10 cellular contexts compared by ENCODE assay signal in genomic region chr20:23085415-23086055, GRCh38. TPM values are rescaled to one million over a fixed set of nuclear protein-coding genes. Genes with fewer than 3 reads are reported as not detected.
DNase-seq lines count a peak whose midpoint lies in the region; ATAC-seq, FAIRE-seq and TF ChIP-seq lines count a peak whose summit lies in the region.
"Had no signal": no experiment of that assay in that cellular context is flagged by ENCODE, and none has a peak within 500 bp of the region (broad histone marks: within the 10 kb centered on the region; RNA-seq: fewer than 3 reads in every experiment).

No MANE protein-coding gene starts in this region.

- peaks cover 24% of the 10 kb centered on the region for H3K4me1 Mint-ChIP-seq in activated T-helper 2 cell treated with anti-CD3 and anti-CD28 coated beads, Interferon-gamma antibody, Interleukin-2, Interleukin-4, amounts not matched to agents 10 μg/mL and 5 μg/mL and 100 μg/mL, durations not matched to agents 14 hours and 24 hours and 36 hours (ENCODE audit: low read depth)
- H3K4me1 Mint-ChIP-seq in CD8-positive, alpha-beta T cell (ENCODE audit: low read depth), result peaks cover 6% of the 10 kb centered on the region

- CTCF ChIA-PET in HEK293 (lab: Yijun Ruan, JAX), result interaction anchor here (0.6 kb wide), 1 partner anchor 55 kb away, joined by 4 read pairs; no protein-coding TSS in a partner anchor
- CTCF ChIA-PET in CD8-positive, alpha-beta T cell (lab: Charles Lee), result no interaction called here

- intact Hi-C loops in activated T-helper 2 cell treated with anti-CD3 and anti-CD28 coated beads, Interferon-gamma antibody, Interleukin-2, Interleukin-4, amounts not matched to agents 10 μg/mL and 5 μg/mL and 100 μg/mL, durations not matched to agents 14 hours and 24 hours and 36 hours (cut with micrococcal nuclease), result no loop called here
- intact Hi-C loops in kidney (cut with DNase I), result no loop called here
- intact Hi-C loops in CD8-positive, alpha-beta T cell (cut with DNase I, micrococcal nuclease), result no loop called here

- H3K9ac ChIP-seq in kidney (ENCODE audit: low read length in 2 of 2), result peak overlapping the region in 1 of 2 donors; percentile 53

- no peaks in the 10 kb centered on the region for H3K36me3 Mint-ChIP-seq in activated T-helper 2 cell treated with anti-CD3 and anti-CD28 coated beads, Interferon-gamma antibody, Interleukin-2, Interleukin-4, amounts not matched to agents 10 μg/mL and 5 μg/mL and 100 μg/mL, durations not matched to agents 14 hours and 24 hours and 36 hours (ENCODE audit: low read depth)
- H3K36me3 Mint-ChIP-seq in CD8-positive, alpha-beta T cell, result no peaks in the 10 kb centered on the region

- H3K36me3 ChIP-seq in HEK293 (ENCODE audit: control insufficient read depth in 2 of 2, insufficient read depth in 1 of 2, low read length in 2 of 2) (no peaks in the 10 kb centered on the region), kidney (ENCODE audit: control insufficient read depth in 1 of 2, insufficient read depth in 2 of 2, low read length in 2 of 2) (no peaks in the 10 kb centered on the region)
- H3K36me3 ChIP-seq in CD8-positive, alpha-beta T cell (ENCODE audit: insufficient read depth, low read length), result no peaks in the 10 kb centered on the region

- TF ChIP-seq CTCF in HEK293 (tag by site-specific recombination; IDR thresholded peaks at IDR 0.05) (no peak), kidney (IDR thresholded peaks at IDR 0.05; ENCODE audit: borderline replicate concordance, extremely low read depth, insufficient read depth) (no peak)
- TF ChIP-seq CTCF in CD8-positive, alpha-beta T cell (IDR thresholded peaks at IDR 0.05), result no peak

- H3K9me3 ChIP-seq in HEK293 (ENCODE audit: control insufficient read depth, insufficient read depth, low read depth, low read length), result no peaks in the 10 kb centered on the region
- no peaks in the 10 kb centered on the region for H3K9me3 ChIP-seq in kidney (ENCODE audit: control insufficient read depth in 1 of 2, low read length in 2 of 2)
- no peaks in the 10 kb centered on the region for H3K9me3 ChIP-seq in CD8-positive, alpha-beta T cell (ENCODE audit: low read length)

- peaks cover 4% of the 10 kb centered on the region for H3K27me3 Mint-ChIP-seq in activated T-helper 2 cell treated with anti-CD3 and anti-CD28 coated beads, Interferon-gamma antibody, Interleukin-2, Interleukin-4, amounts not matched to agents 10 μg/mL and 5 μg/mL and 100 μg/mL, durations not matched to agents 14 hours and 24 hours and 36 hours (ENCODE audit: low read depth)
- no peaks in the 10 kb centered on the region for H3K27me3 Mint-ChIP-seq in CD8-positive, alpha-beta T cell (ENCODE audit: low read depth)

- POLR2A ChIA-PET in HEK293 (lab: Yijun Ruan, JAX), result no interaction called here
- POLR2A ChIA-PET in CD8-positive, alpha-beta T cell (lab: Charles Lee), result no interaction called here

- no peak overlapping the region for H3K27ac Mint-ChIP-seq in activated T-helper 2 cell treated with anti-CD3 and anti-CD28 coated beads, Interferon-gamma antibody, Interleukin-2, Interleukin-4, amounts not matched to agents 10 μg/mL and 5 μg/mL and 100 μg/mL, durations not matched to agents 14 hours and 24 hours and 36 hours
- no peak overlapping the region for H3K27ac Mint-ChIP-seq in CD8-positive, alpha-beta T cell

- H3K4me1 ChIP-seq in HEK293 (ENCODE audit: control insufficient read depth, insufficient read depth, low read length) (no peaks in the 10 kb centered on the region), kidney (ENCODE audit: control insufficient read depth in 1 of 2, insufficient read depth in 1 of 2, low read depth in 1 of 2, low read length in 2 of 2) (peaks cover 0 to 7% of the 10 kb centered on the region in 2 donors)
- H3K4me1 ChIP-seq in CD8-positive, alpha-beta T cell (ENCODE audit: insufficient read depth, low read length), result no peaks in the 10 kb centered on the region

- H3K4me3 ChIP-seq in HEK293 (ENCODE audit: low read depth, low read length) (no peak overlapping the region), kidney (ENCODE audit: low read length in 2 of 2) (peak overlapping the region; percentile 36 to 53)
- no peak overlapping the region for H3K4me3 ChIP-seq in CD8-positive, alpha-beta T cell (ENCODE audit: low read depth, low read length)

- no peak for DNase-seq in activated T-helper 2 cell treated with anti-CD3 and anti-CD28 coated beads, Interferon-gamma antibody, Interleukin-2, Interleukin-4, amounts not matched to agents 10 μg/mL and 5 μg/mL and 100 μg/mL, durations not matched to agents 14 hours and 24 hours and 36 hours (ENCODE audit: low spot score)
- DNase-seq in kidney (no peak), substantia nigra (lab: John Stamatoyannopoulos, UW) (no peak), NCI-H1092 treated with DMSO at 0.1 percent for 48 hours (lab: John Stamatoyannopoulos, UW) (no peak), midbrain (lab: John Stamatoyannopoulos, UW) (no peak)
- no peak for DNase-seq in CD8-positive, alpha-beta T cell
- DNase-seq: DMS 273 treated with DMSO at 0.1 percent for 48 hours, NCI-H187 had no signal

- no peak for FAIRE-seq in kidney (lab: Jason Lieb, UNC)

- no peaks in the 10 kb centered on the region for H3K27me3 ChIP-seq in CD8-positive, alpha-beta T cell (ENCODE audit: insufficient read depth, low read length)

- H3K9me3 Mint-ChIP-seq in activated T-helper 2 cell treated with anti-CD3 and anti-CD28 coated beads, Interferon-gamma antibody, Interleukin-2, Interleukin-4, amounts not matched to agents 10 μg/mL and 5 μg/mL and 100 μg/mL, durations not matched to agents 14 hours and 24 hours and 36 hours, result no peaks in the 10 kb centered on the region
- no peaks in the 10 kb centered on the region for H3K9me3 Mint-ChIP-seq in CD8-positive, alpha-beta T cell

- peak overlapping the region; percentile 26 for H3K4me3 Mint-ChIP-seq in activated T-helper 2 cell treated with anti-CD3 and anti-CD28 coated beads, Interferon-gamma antibody, Interleukin-2, Interleukin-4, amounts not matched to agents 10 μg/mL and 5 μg/mL and 100 μg/mL, durations not matched to agents 14 hours and 24 hours and 36 hours (ENCODE audit: low read depth)
- no peak overlapping the region for H3K4me3 Mint-ChIP-seq in CD8-positive, alpha-beta T cell

- H3K27ac ChIP-seq in HEK293 (ENCODE audit: extremely low read depth, low read depth, low read length) (no peak overlapping the region), kidney (ENCODE audit: low read depth in 2 of 2, low read length in 2 of 2) (peak overlapping the region; percentile 91 to 97), substantia nigra (ENCODE audit: low read depth, low read length, poor library complexity, severe bottlenecking) (peak overlapping the region; percentile 64)
- H3K27ac ChIP-seq in CD8-positive, alpha-beta T cell (ENCODE audit: low read depth, low read length), result no peak overlapping the region

- no peak for ATAC-seq in HG02642 (IDR thresholded peaks at IDR 0.05; ENCODE audit: poor library complexity, unreplicated experiment)
- ATAC-seq in CD8-positive, alpha-beta T cell, result no peak

TF ChIP-seq in HEK293, 187 proteins besides CTCF, POLR2A, EP300 and RAD21:
- TF ChIP-seq GLIS2 (tag by site-specific recombination; IDR thresholded peaks at IDR 0.05), result 0 out of 2 replicates have a peak, but pooled peaks have one; percentile 17
- no peak for TF ChIP-seq ZNF501 (tag by site-specific recombination; IDR thresholded peaks at IDR 0.05)

RNA-seq across cellular contexts. Expression of gene CD93, which starts 0.6 kb away (rescaled TPM):
- total RNA-seq in activated T-helper 2 cell treated with anti-CD3 and anti-CD28 coated beads, Interferon-gamma antibody, Interleukin-2, Interleukin-4, amounts not matched to agents 10 μg/mL and 5 μg/mL and 100 μg/mL, durations not matched to agents 14 hours and 24 hours and 36 hours, result 1.9 and 2.0 TPM in 2 replicates
- total RNA-seq in kidney, result 104 TPM
- 9.9 TPM for polyA plus RNA-seq in kidney (ENCODE audit: insufficient read depth, low read depth, low replicate concordance)
- under 1 TPM; 0.14 to 0.16 TPM for total RNA-seq in CD8-positive, alpha-beta T cell

RNA-seq across cellular contexts. Expression of gene THBD, which starts 36.1 kb away (rescaled TPM):
- total RNA-seq in activated T-helper 2 cell treated with anti-CD3 and anti-CD28 coated beads, Interferon-gamma antibody, Interleukin-2, Interleukin-4, amounts not matched to agents 10 μg/mL and 5 μg/mL and 100 μg/mL, durations not matched to agents 14 hours and 24 hours and 36 hours, result not detected in 2 replicates
- 48.1 TPM for total RNA-seq in kidney
- 9.7 TPM for polyA plus RNA-seq in kidney (ENCODE audit: insufficient read depth, low read depth, low replicate concordance)
- under 1 TPM; 0.14 to 0.16 TPM for total RNA-seq in CD8-positive, alpha-beta T cell

RNA-seq across cellular contexts. Expression of gene SSTR4, which starts 50.4 kb away (rescaled TPM):
- not detected in 2 replicates for total RNA-seq in activated T-helper 2 cell treated with anti-CD3 and anti-CD28 coated beads, Interferon-gamma antibody, Interleukin-2, Interleukin-4, amounts not matched to agents 10 μg/mL and 5 μg/mL and 100 μg/mL, durations not matched to agents 14 hours and 24 hours and 36 hours
- total RNA-seq in kidney, result not detected
- not detected for polyA plus RNA-seq in kidney (ENCODE audit: insufficient read depth, low read depth, low replicate concordance)
- not detected for total RNA-seq in CD8-positive, alpha-beta T cell

Comparison
In these comparisons a context has a peak if more than half of its experiments do, and no peak if none do; other contexts are left out.
1. H3K27ac ChIP-seq: peak in kidney (2 of 2) and substantia nigra (single experiment); none in HEK293 (single experiment) and CD8-positive, alpha-beta T cell (single experiment).
2. H3K4me3 ChIP-seq: peak in kidney (2 of 2); none in HEK293 (single experiment) and CD8-positive, alpha-beta T cell (single experiment).
3. RNA of gene CD93, which starts 0.6 kb away (total RNA-seq): 104 TPM in kidney (single experiment); 1.9 to 2.0 TPM in activated T-helper 2 cell treated with anti-CD3 and anti-CD28 coated beads, Interferon-gamma antibody, Interleukin-2, Interleukin-4, amounts not matched to agents 10 μg/mL and 5 μg/mL and 100 μg/mL, durations not matched to agents 14 hours and 24 hours and 36 hours and 0.14 to 0.16 TPM in CD8-positive, alpha-beta T cell; every median in the first group is over 10 times any median in the second.
4. RNA of gene THBD, which starts 36.1 kb away (total RNA-seq): 48.1 TPM in kidney (single experiment); 0.14 to 0.16 TPM in CD8-positive, alpha-beta T cell and not detected in activated T-helper 2 cell treated with anti-CD3 and anti-CD28 coated beads, Interferon-gamma antibody, Interleukin-2, Interleukin-4, amounts not matched to agents 10 μg/mL and 5 μg/mL and 100 μg/mL, durations not matched to agents 14 hours and 24 hours and 36 hours; every median in the first group is over 10 times any median in the second.